Comparison of ENCODE assay signal across 30 cellular contexts in genomic region chr10:133189726-133190125, GRCh38. TPM values are rescaled to one million over a fixed set of nuclear protein-coding genes. Genes with fewer than 3 reads are reported as not detected.
DNase-seq lines count a peak whose midpoint lies in the region; ATAC-seq, FAIRE-seq and TF ChIP-seq lines count a peak whose summit lies in the region.
"Had no signal": no experiment of that assay in that cellular context is flagged by ENCODE, and none has a peak within 500 bp of the region (broad histone marks: within the 10 kb centered on the region; RNA-seq: fewer than 3 reads in every experiment).

No MANE protein-coding gene starts in this region.

- no peaks in the 10 kb centered on the region for H4K20me1 ChIP-seq in HepG2 (ENCODE audit: insufficient read depth, low read length)

- TF ChIP-seq EP300 in HepG2 (IDR thresholded peaks at IDR 0.05; ENCODE audit: low read depth in 2 of 2, low read length in 2 of 2) (no peak), HepG2 (CRISPR knock-in tag; IDR thresholded peaks at IDR 0.05; ENCODE audit: borderline replicate concordance) (no peak)

- no peak overlapping the region for H2AFZ ChIP-seq in HepG2 (ENCODE audit: low read length)

- intact Hi-C loops in right cardiac atrium (cut with DNase I) (no loop called here), HepG2 (cut with micrococcal nuclease; ENCODE audit: unreplicated experiment) (no loop called here)

- TF ChIP-seq CTCF in right atrium auricular region (IDR thresholded peaks at IDR 0.05) (no peak), HepG2 (CRISPR knock-in tag; IDR thresholded peaks at IDR 0.05) (no peak)

- H3K27me3 ChIP-seq in right cardiac atrium (ENCODE audit: control insufficient read depth, insufficient read depth) (no peaks in the 10 kb centered on the region), right atrium auricular region (no peaks in the 10 kb centered on the region), HepG2 (ENCODE audit: control insufficient read depth in 1 of 2, insufficient read depth in 2 of 2, low read length in 2 of 2) (peaks cover 11 to 47% of the 10 kb centered on the region in 2 experiments; a peak in 4 of 5 replicates)
- H3K27me3 ChIP-seq: BLaER1 had no signal

- no peak for TF ChIP-seq RAD21 in HepG2 (CRISPR knock-in tag; IDR thresholded peaks at IDR 0.05)

- no peak for FAIRE-seq in HepG2 (lab: Jason Lieb, UNC)
- FAIRE-seq: A204.1, GM12878, GM12892, GM18507 had no signal

- WGBS in right cardiac atrium = 82% methylated on average over 14 of the region's 14 CpGs
- 19% methylated on average over 9 of the region's 14 CpGs for WGBS in HepG2 (ENCODE audit: low lambda C conversion rate)

- H3K4me1 ChIP-seq in right cardiac atrium (ENCODE audit: control insufficient read depth, insufficient read depth, low read length) (no peaks in the 10 kb centered on the region), right atrium auricular region (no peaks in the 10 kb centered on the region), HepG2 (ENCODE audit: insufficient read depth, low read length) (peaks cover 10% of the 10 kb centered on the region; the same call in 1 of the 2 replicates)
- H3K4me1 ChIP-seq: BE2C had no signal

- CTCF ChIA-PET in HepG2 (lab: Yijun Ruan, JAX; ENCODE audit: low intra/inter-chr PET ratio, low total read pairs) = no interaction called here

- no peaks in the 10 kb centered on the region for H3K9me3 ChIP-seq in right cardiac atrium (ENCODE audit: control insufficient read depth, low read length)
- H3K9me3 ChIP-seq in right atrium auricular region = peaks cover 0 to 15% of the 10 kb centered on the region in 2 donors
- no peaks in the 10 kb centered on the region for H3K9me3 ChIP-seq in HepG2 (ENCODE audit: low read length)
- H3K9me3 ChIP-seq: BE2C had no signal

- no peak overlapping the region for H3K27ac Mint-ChIP-seq in stimulated activated effector memory CD8-positive, alpha-beta T cell treated with anti-CD3 and anti-CD28 coated beads, Interleukin-12 subunit alpha, Interleukin-12 subunit beta, amount 100 ng/mL, for 72 hours
- H3K27ac Mint-ChIP-seq: CD4-positive, alpha-beta memory T cell; CD4-positive, CD25-positive, alpha-beta regulatory T cell had no signal

- no peak overlapping the region for H3K4me3 Mint-ChIP-seq in stimulated activated effector memory CD8-positive, alpha-beta T cell treated with anti-CD3 and anti-CD28 coated beads, Interleukin-12 subunit alpha, Interleukin-12 subunit beta, amount 100 ng/mL, for 72 hours
- H3K4me3 Mint-ChIP-seq: CD14-positive monocyte; CD4-positive, alpha-beta memory T cell; CD4-positive, CD25-positive, alpha-beta regulatory T cell; CD8-positive, alpha-beta memory T cell had no signal

- no peak overlapping the region for H3K9ac ChIP-seq in HepG2 (ENCODE audit: insufficient read depth, low read depth, low read length)
- H3K9ac ChIP-seq: BLaER1 had no signal

- H3K36me3 Mint-ChIP-seq in stimulated activated effector memory CD8-positive, alpha-beta T cell treated with anti-CD3 and anti-CD28 coated beads, Interleukin-12 subunit alpha, Interleukin-12 subunit beta, amount 100 ng/mL, for 72 hours = no peaks in the 10 kb centered on the region
- H3K36me3 Mint-ChIP-seq: CD14-positive monocyte; CD4-positive, alpha-beta memory T cell; CD4-positive, CD25-positive, alpha-beta regulatory T cell; CD8-positive, alpha-beta memory T cell had no signal

- H3K4me1 Mint-ChIP-seq in stimulated activated effector memory CD8-positive, alpha-beta T cell treated with anti-CD3 and anti-CD28 coated beads, Interleukin-12 subunit alpha, Interleukin-12 subunit beta, amount 100 ng/mL, for 72 hours = no peaks in the 10 kb centered on the region
- H3K4me1 Mint-ChIP-seq: CD14-positive monocyte; CD4-positive, alpha-beta memory T cell; CD4-positive, CD25-positive, alpha-beta regulatory T cell; CD8-positive, alpha-beta memory T cell had no signal

- in situ Hi-C loops in HepG2 (cut with HindIII; ENCODE audit: extremely low pct_ligation_motif_present, low pct_unique_long_range_greater_than_20kb) = no loop called here

- H3K36me3 ChIP-seq in right atrium auricular region (no peaks in the 10 kb centered on the region), HepG2 (replicated peaks in 1 of 2; ENCODE audit: control insufficient read depth in 1 of 2, insufficient read depth in 2 of 2, low read length in 2 of 2) (no peaks in the 10 kb centered on the region)
- H3K36me3 ChIP-seq: BE2C, BLaER1 had no signal

- peaks cover 2% of the 10 kb centered on the region for H3K9me3 Mint-ChIP-seq in stimulated activated effector memory CD8-positive, alpha-beta T cell treated with anti-CD3 and anti-CD28 coated beads, Interleukin-12 subunit alpha, Interleukin-12 subunit beta, amount 100 ng/mL, for 72 hours

- no peak overlapping the region for H3K4me3 ChIP-seq in right cardiac atrium (ENCODE audit: low read length)
- H3K4me3 ChIP-seq in right atrium auricular region = no peak overlapping the region
- no peak overlapping the region for H3K4me3 ChIP-seq in HepG2 (replicated peaks in 1 of 3; ENCODE audit: insufficient read depth in 1 of 3, low read depth in 2 of 3, low read length in 3 of 3)
- H3K4me3 ChIP-seq: BLaER1, GM12878 had no signal

- DNase-seq in right cardiac atrium (peak; percentile 2 to 33 (median 26)), right atrium auricular region (ENCODE audit: low spot score) (no peak), HepG2 (ENCODE audit: low spot score) (no peak), GM19240 (ENCODE audit: insufficient read length, low spot score) (no peak)
- DNase-seq in stimulated activated effector memory CD8-positive, alpha-beta T cell treated with anti-CD3 and anti-CD28 coated beads, Interleukin-12 subunit alpha, Interleukin-12 subunit beta, amount 100 ng/mL, for 72 hours (ENCODE audit: low spot score in 2 of 2) = no peak
- DNase-seq: 8988T; ACHN; BE2C; C1 segment of cervical spinal cord; CD4-positive, alpha-beta memory T cell; CD4-positive, CD25-positive, alpha-beta regulatory T cell; CD8-positive, alpha-beta memory T cell; COR-L47; DMS 273 treated with DMSO at 0.1 percent for 48 hours; DMS153; DMS53; DMS79; DND-41; EL; GDM1 had no signal

- ATAC-seq in right cardiac atrium (no peak), HepG2 (0 out of 3 replicates have a peak, but pooled peaks have one; percentile 15)
- no peak for ATAC-seq in stimulated activated effector memory CD8-positive, alpha-beta T cell treated with anti-CD3 and anti-CD28 coated beads, Interleukin-12 subunit alpha, Interleukin-12 subunit beta, amount 100 ng/mL, for 72 hours
- ATAC-seq: GM12878 had no signal

- TF ChIP-seq POLR2A in HepG2 (IDR thresholded peaks at IDR 0.05; ENCODE audit: insufficient read depth in 1 of 2, low read depth in 2 of 2, low read length in 2 of 2) = no peak

- POLR2A ChIA-PET in HepG2 (lab: Yijun Ruan, JAX) = no interaction called here

- no peak overlapping the region for H3K4me2 ChIP-seq in HepG2 (ENCODE audit: low read depth, low read length)

- H3K27ac ChIP-seq in right cardiac atrium (ENCODE audit: low read length) (no peak overlapping the region), right atrium auricular region (no peak overlapping the region), HepG2 (ENCODE audit: extremely low read length, insufficient read depth, low read length) (no peak overlapping the region)
- H3K27ac ChIP-seq: BLaER1 had no signal

- H3K79me2 ChIP-seq in HepG2 (ENCODE audit: insufficient read depth, low read length) = no peaks in the 10 kb centered on the region

- no TSS peak for BruUV-seq in HepG2 (replicated peaks; lab: Mats Ljungman, UMichigan)

RNA-seq across cellular contexts. Expression of gene KNDC1, which starts 29.7 kb away (rescaled TPM):
- total RNA-seq in right cardiac atrium = 1 to 10 TPM in 2 of 4 donors, under 1 TPM in 2; 0.41 to 1.4 (median 0.91) TPM
- 0.23 TPM for polyA plus RNA-seq in right cardiac atrium
- 1 to 10 TPM in 1 of 2 donors, under 1 TPM in 1; 0.59 to 1.8 TPM for total RNA-seq in right atrium auricular region
- 0.44 TPM in 1 of 2 replicates, not detected in the other for total RNA-seq in HepG2 (2016; rRNA removed; fragmentation: Illumina TruSeq; extraction: Trizol)
- not detected in 2 replicates for total RNA-seq in HepG2 (2016; cell fraction: cytosol; rRNA removed; fragmentation: Illumina TruSeq; extraction: Trizol; ENCODE audit: low read depth)
- total RNA-seq in HepG2 (2016; cell fraction: insoluble cytoplasmic fraction; rRNA removed; fragmentation: Illumina TruSeq; extraction: Trizol) = not detected in 2 replicates
- total RNA-seq in HepG2 (2016; cell fraction: membrane; rRNA removed; fragmentation: Illumina TruSeq; extraction: Trizol) = 0.38 TPM in 1 of 2 replicates, not detected in the other
- total RNA-seq in HepG2 (2016; cell fraction: nucleus; rRNA removed; fragmentation: Illumina TruSeq; extraction: Trizol) = not detected in 2 replicates
- polyA plus RNA-seq in HepG2 (2011; rRNA removed) = 0.56 and 0.69 TPM in 2 replicates
- polyA plus RNA-seq in HepG2 (2011; cell fraction: cytosol; rRNA removed) = 0.09 and 0.66 TPM in 2 replicates
- polyA plus RNA-seq in HepG2 (2011; cell fraction: nucleus; rRNA removed) = 1.3 and 3.3 TPM in 2 replicates
- polyA plus RNA-seq in HepG2 (2012) = 0.17 TPM in 1 of 2 replicates, not detected in the other
- polyA plus RNA-seq in HepG2 (2016; cell fraction: cytosol; fragmentation: Illumina TruSeq; extraction: Trizol; ENCODE audit: low read depth) = 0.03 and 0.17 TPM in 2 replicates
- not detected in 2 replicates for polyA plus RNA-seq in HepG2 (2016; cell fraction: insoluble cytoplasmic fraction; fragmentation: Illumina TruSeq; extraction: Trizol; ENCODE audit: low read depth)
- polyA plus RNA-seq in HepG2 (2016; cell fraction: membrane; fragmentation: Illumina TruSeq; extraction: Trizol; ENCODE audit: low read depth) = 0.03 TPM in 1 of 2 replicates, not detected in the other
- polyA plus RNA-seq in HepG2 (2016; cell fraction: nucleus; fragmentation: Illumina TruSeq; extraction: Trizol; ENCODE audit: insufficient read depth, low read depth) = not detected in 2 replicates
- polyA minus RNA-seq in HepG2 (2011; rRNA and poly(A)+ RNA removed; ENCODE audit: low replicate concordance) = 0.09 and 4.0 TPM in 2 replicates
- 0.53 and 1.8 TPM in 2 replicates for polyA minus RNA-seq in HepG2 (2011; cell fraction: cytosol; rRNA and poly(A)+ RNA removed)
- 0.12 and 2.4 TPM in 2 replicates for polyA minus RNA-seq in HepG2 (2011; cell fraction: nucleus; rRNA and poly(A)+ RNA removed)
- total RNA-seq: A673; CD8-positive, alpha-beta memory T cell; Daoy had no signal
- polyA plus RNA-seq: CD4-positive, CD25-positive, alpha-beta regulatory T cell had no signal

RNA-seq across cellular contexts. Expression of gene UTF1, which starts 40.3 kb away (rescaled TPM):
- total RNA-seq in right cardiac atrium (not detected), right atrium auricular region (not detected), HepG2 (2016; rRNA removed; fragmentation: Illumina TruSeq; extraction: Trizol) (not detected in 2 replicates)
- polyA plus RNA-seq in right cardiac atrium (not detected), HepG2 (2011; rRNA removed) (not detected in 2 replicates)
- total RNA-seq in HepG2 (2016; cell fraction: cytosol; rRNA removed; fragmentation: Illumina TruSeq; extraction: Trizol; ENCODE audit: low read depth) = not detected in 2 replicates
- not detected in 2 replicates for total RNA-seq in HepG2 (2016; cell fraction: insoluble cytoplasmic fraction; rRNA removed; fragmentation: Illumina TruSeq; extraction: Trizol)
- not detected in 2 replicates for total RNA-seq in HepG2 (2016; cell fraction: membrane; rRNA removed; fragmentation: Illumina TruSeq; extraction: Trizol)
- total RNA-seq in HepG2 (2016; cell fraction: nucleus; rRNA removed; fragmentation: Illumina TruSeq; extraction: Trizol) = not detected in 2 replicates
- polyA plus RNA-seq in HepG2 (2011; cell fraction: cytosol; rRNA removed) = not detected in 2 replicates
- not detected in 2 replicates for polyA plus RNA-seq in HepG2 (2011; cell fraction: nucleus; rRNA removed)
- not detected in 2 replicates for polyA plus RNA-seq in HepG2 (2012)
- polyA plus RNA-seq in HepG2 (2016; cell fraction: cytosol; fragmentation: Illumina TruSeq; extraction: Trizol; ENCODE audit: low read depth) = not detected in 2 replicates
- not detected in 2 replicates for polyA plus RNA-seq in HepG2 (2016; cell fraction: insoluble cytoplasmic fraction; fragmentation: Illumina TruSeq; extraction: Trizol; ENCODE audit: low read depth)
- polyA plus RNA-seq in HepG2 (2016; cell fraction: membrane; fragmentation: Illumina TruSeq; extraction: Trizol; ENCODE audit: low read depth) = not detected in 2 replicates
- not detected in 2 replicates for polyA plus RNA-seq in HepG2 (2016; cell fraction: nucleus; fragmentation: Illumina TruSeq; extraction: Trizol; ENCODE audit: insufficient read depth, low read depth)
- not detected in 2 replicates for polyA minus RNA-seq in HepG2 (2011; rRNA and poly(A)+ RNA removed; ENCODE audit: low replicate concordance)
- polyA minus RNA-seq in HepG2 (2011; cell fraction: cytosol; rRNA and poly(A)+ RNA removed) = not detected in 2 replicates
- polyA minus RNA-seq in HepG2 (2011; cell fraction: nucleus; rRNA and poly(A)+ RNA removed) = not detected in 2 replicates
- total RNA-seq: A673; CD4-positive, alpha-beta memory T cell; CD4-positive, CD25-positive, alpha-beta regulatory T cell; CD8-positive, alpha-beta memory T cell; Daoy; G401; GM12878 had no signal
- polyA plus RNA-seq: AG04450; CD4-positive, alpha-beta memory T cell; CD4-positive, CD25-positive, alpha-beta regulatory T cell; CD8-positive, alpha-beta memory T cell; GM12878 had no signal

RNA-seq across cellular contexts. Expression of gene VENTX, which starts 47.9 kb away (rescaled TPM):
- total RNA-seq in right cardiac atrium (under 1 TPM; 0.45 to 0.89 (median 0.68) TPM), right atrium auricular region (under 1 TPM; 0.44 to 0.63 TPM), HepG2 (2016; rRNA removed; fragmentation: Illumina TruSeq; extraction: Trizol) (not detected in 2 replicates)
- polyA plus RNA-seq in right cardiac atrium (0.48 TPM), HepG2 (2011; rRNA removed) (not detected in 2 replicates)
- not detected in 2 replicates for total RNA-seq in HepG2 (2016; cell fraction: cytosol; rRNA removed; fragmentation: Illumina TruSeq; extraction: Trizol; ENCODE audit: low read depth)
- total RNA-seq in HepG2 (2016; cell fraction: insoluble cytoplasmic fraction; rRNA removed; fragmentation: Illumina TruSeq; extraction: Trizol) = not detected in 2 replicates
- not detected in 2 replicates for total RNA-seq in HepG2 (2016; cell fraction: membrane; rRNA removed; fragmentation: Illumina TruSeq; extraction: Trizol)
- total RNA-seq in HepG2 (2016; cell fraction: nucleus; rRNA removed; fragmentation: Illumina TruSeq; extraction: Trizol) = not detected in 2 replicates
- not detected in 2 replicates for polyA plus RNA-seq in HepG2 (2011; cell fraction: cytosol; rRNA removed)
- not detected in 2 replicates for polyA plus RNA-seq in HepG2 (2011; cell fraction: nucleus; rRNA removed)
- not detected in 2 replicates for polyA plus RNA-seq in HepG2 (2012)
- not detected in 2 replicates for polyA plus RNA-seq in HepG2 (2016; cell fraction: cytosol; fragmentation: Illumina TruSeq; extraction: Trizol; ENCODE audit: low read depth)
- not detected in 2 replicates for polyA plus RNA-seq in HepG2 (2016; cell fraction: insoluble cytoplasmic fraction; fragmentation: Illumina TruSeq; extraction: Trizol; ENCODE audit: low read depth)
- not detected in 2 replicates for polyA plus RNA-seq in HepG2 (2016; cell fraction: membrane; fragmentation: Illumina TruSeq; extraction: Trizol; ENCODE audit: low read depth)
- not detected in 2 replicates for polyA plus RNA-seq in HepG2 (2016; cell fraction: nucleus; fragmentation: Illumina TruSeq; extraction: Trizol; ENCODE audit: insufficient read depth, low read depth)
- not detected in 2 replicates for polyA minus RNA-seq in HepG2 (2011; rRNA and poly(A)+ RNA removed; ENCODE audit: low replicate concordance)
- polyA minus RNA-seq in HepG2 (2011; cell fraction: cytosol; rRNA and poly(A)+ RNA removed) = not detected in 2 replicates
- not detected in 2 replicates for polyA minus RNA-seq in HepG2 (2011; cell fraction: nucleus; rRNA and poly(A)+ RNA removed)
- total RNA-seq: A673; CD4-positive, alpha-beta memory T cell; CD4-positive, CD25-positive, alpha-beta regulatory T cell; CD8-positive, alpha-beta memory T cell; Daoy; G401; GM12878 had no signal
- polyA plus RNA-seq: AG04450; CD4-positive, alpha-beta memory T cell; CD4-positive, CD25-positive, alpha-beta regulatory T cell; CD8-positive, alpha-beta memory T cell had no signal

Comparison
In these comparisons a context has a peak if more than half of its experiments do, and no peak if none do; other contexts are left out.
1. DNase-seq: peak in right cardiac atrium (3 of 3); none in right atrium auricular region (single experiment), HepG2 (single experiment), GM19240 (single experiment) and stimulated activated effector memory CD8-positive, alpha-beta T cell treated with anti-CD3 and anti-CD28 coated beads, Interleukin-12 subunit alpha, Interleukin-12 subunit beta, amount 100 ng/mL, for 72 hours (0 of 2).